Comparison of ENCODE assay signal across 14 cellular contexts in the genomic region with DNA sequence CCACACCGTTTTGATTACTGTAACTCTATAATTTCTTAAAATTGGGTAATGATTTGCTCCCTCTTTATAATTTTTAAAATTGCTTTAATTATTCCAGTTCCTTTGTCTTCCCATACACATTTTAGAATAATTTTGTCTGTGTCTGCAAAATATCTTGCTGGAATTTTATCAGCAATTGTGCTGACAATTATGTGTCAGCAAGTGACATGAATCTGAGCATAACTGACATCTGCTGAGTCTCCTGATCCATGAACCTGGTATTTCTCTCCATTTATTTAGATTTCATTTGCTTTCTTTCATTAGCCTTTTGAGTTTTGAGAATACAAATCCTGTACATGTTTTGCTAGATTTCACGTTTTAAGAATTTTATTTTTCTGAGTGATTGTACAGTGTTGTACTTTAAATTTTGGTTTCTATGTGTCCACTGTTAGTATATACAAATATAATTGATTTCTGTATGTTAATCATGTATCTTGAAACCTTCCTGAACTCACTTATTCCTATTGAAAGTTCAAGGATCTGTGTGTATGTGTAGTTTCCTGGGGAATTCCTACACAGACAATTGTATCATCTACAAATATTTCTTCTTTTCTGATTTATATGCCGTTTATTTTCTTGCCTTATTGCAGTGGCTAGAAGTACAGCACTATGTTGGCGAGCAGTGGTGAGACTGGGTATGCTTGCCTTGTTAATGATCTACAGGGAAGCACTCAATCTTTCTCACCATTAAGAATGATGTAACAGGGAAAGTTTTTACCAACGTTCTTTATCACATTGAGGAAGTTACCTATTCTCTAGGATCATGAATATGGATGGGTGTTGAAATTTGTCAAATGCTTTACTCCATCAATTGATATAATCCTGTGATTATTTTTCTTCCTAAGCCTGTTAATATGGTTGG.
"Had no signal": no experiment of that assay in that cellular context is flagged by ENCODE, and none has a peak within 500 bp of the region (broad histone marks: within the 10 kb centered on the region; RNA-seq: fewer than 3 reads in every experiment).

No MANE protein-coding gene starts in this region.

- ATAC-seq: pancreas had no signal

- H3K9me3 ChIP-seq: lower lobe of right lung, pancreas, thyroid gland had no signal

- H3K4me3 ChIP-seq: lower lobe of right lung, pancreas, thyroid gland had no signal

- H3K4me3 Mint-ChIP-seq: activated CD8-positive, alpha-beta memory T cell treated with anti-CD3 and anti-CD28 coated beads, Interleukin-2, amount 10 ng/mL, durations not matched to agents 7 days and 5 days; endodermal cell had no signal

- H3K27me3 Mint-ChIP-seq: activated CD8-positive, alpha-beta memory T cell treated with anti-CD3 and anti-CD28 coated beads, Interleukin-2, amount 10 ng/mL, durations not matched to agents 7 days and 5 days had no signal

- DNase-seq: activated CD4-positive, alpha-beta T cell treated with anti-CD3 and anti-CD28 coated beads, Interleukin-2, amount 50 U/mL, for 4 hours; activated CD4-positive, CD25-positive, alpha-beta regulatory T cell treated with anti-CD3 and anti-CD28 coated beads, Interleukin-2, amount 50 U/mL, for 72 hours; activated CD8-positive, alpha-beta memory T cell treated with anti-CD3 and anti-CD28 coated beads, Interleukin-2, amount 10 ng/mL, durations not matched to agents 7 days and 5 days; activated T-cell treated with anti-CD3 and anti-CD28 coated beads, Interleukin-2, amount 50 U/mL, for 48 hours; endodermal cell; head of caudate nucleus; kidney glomerular epithelial cell; lower lobe of right lung; pancreas; stimulated activated CD4-positive, alpha-beta T cell treated with anti-CD3 and anti-CD28 coated beads, Interleukin-2, amount 100 ng/mL, for 24 hours; T1000; thyroid gland had no signal

- H3K27ac ChIP-seq: lower lobe of right lung, pancreas, thyroid gland had no signal

- FAIRE-seq: frontal cortex, pancreas, urothelium cell line had no signal

- H3K36me3 ChIP-seq: pancreas, thyroid gland had no signal

- H3K27me3 ChIP-seq: pancreas, thyroid gland had no signal

- H3K27ac Mint-ChIP-seq: activated CD8-positive, alpha-beta memory T cell treated with anti-CD3 and anti-CD28 coated beads, Interleukin-2, amount 10 ng/mL, durations not matched to agents 7 days and 5 days; endodermal cell had no signal
